ENCODE assay signal across 8 cellular contexts in the genomic region with DNA sequence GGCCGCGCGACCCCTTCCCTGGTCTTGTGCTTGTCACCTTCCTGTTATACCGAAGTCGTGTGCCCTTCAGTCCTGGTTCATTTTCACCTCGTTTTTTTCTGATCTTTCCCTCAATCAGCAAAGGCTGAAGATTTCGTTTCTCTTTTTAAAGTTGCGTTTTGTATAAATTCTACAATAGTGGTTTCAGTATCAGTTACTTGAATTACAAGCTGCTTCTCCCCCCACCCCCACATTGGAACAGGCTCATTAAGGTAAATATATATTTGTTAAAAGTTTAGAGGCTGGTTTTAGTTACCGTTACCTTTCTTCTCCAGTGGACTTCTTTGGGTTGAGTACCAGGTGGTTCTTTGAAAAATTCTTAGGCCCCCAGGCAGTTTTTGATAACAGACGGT. TPM values are rescaled to one million over a fixed set of nuclear protein-coding genes. Genes with fewer than 3 reads are reported as not detected.
A peak's percentile ranks its signal among the peaks of the same experiment; 100 is the strongest.
DNase-seq lines count a peak whose midpoint lies in the region; ATAC-seq, FAIRE-seq and TF ChIP-seq lines count a peak whose summit lies in the region.

No MANE protein-coding gene starts in this region.

- intact Hi-C loops in activated CD4-positive, alpha-beta T cell treated with anti-CD3 and anti-CD28 coated beads, Interleukin-2, amount 10 ng/mL, durations not matched to agents 24 days and 14 days (cut with micrococcal nuclease) = loop anchor here (1.0 to 10.0 kb wide), 4 partner anchors 44 to 1051 kb away; a partner anchor contains a TSS

- no peak for DNase-seq in activated CD4-positive, alpha-beta T cell treated with anti-CD3 and anti-CD28 coated beads, Interleukin-2, amount 10 ng/mL, durations not matched to agents 24 days and 14 days
- DNase-seq in activated CD4-positive, alpha-beta T cell treated with anti-CD3 and anti-CD28 coated beads for 48 hours = no peak
- DNase-seq in SJSA1 (ENCODE audit: low read depth in 1 of 2, low spot score in 2 of 2) = no peak
- no peak for DNase-seq in fibroblast of villous mesenchyme (ENCODE audit: low read depth)
- DNase-seq in small intestine = no peak
- no peak for DNase-seq in AG20443 (ENCODE audit: low spot score)
- DNase-seq in hypothalamus (lab: John Stamatoyannopoulos, UW) = no peak

- ATAC-seq in GM21360 (IDR thresholded peaks at IDR 0.05; ENCODE audit: unreplicated experiment) = no peak

- no peak for TF ChIP-seq CTCF in fibroblast of villous mesenchyme (IDR thresholded peaks at IDR 0.05; ENCODE audit: insufficient read depth, low read depth, low read length)

- peak overlapping the region; percentile 94 for H3K4me3 Mint-ChIP-seq in activated CD4-positive, alpha-beta T cell treated with anti-CD3 and anti-CD28 coated beads, Interleukin-2, amount 10 ng/mL, durations not matched to agents 24 days and 14 days

- H3K27me3 Mint-ChIP-seq in activated CD4-positive, alpha-beta T cell treated with anti-CD3 and anti-CD28 coated beads, Interleukin-2, amount 10 ng/mL, durations not matched to agents 24 days and 14 days = peaks cover 1% of the 10 kb centered on the region

- H3K36me3 ChIP-seq in SJSA1 (peaks cover 18% of the 10 kb centered on the region), small intestine (ENCODE audit: control insufficient read depth in 2 of 2, insufficient read depth in 2 of 2, low read length in 2 of 2) (peaks cover 0 to 5% of the 10 kb centered on the region in 2 donors)

- no peaks in the 10 kb centered on the region for H3K9me3 Mint-ChIP-seq in activated CD4-positive, alpha-beta T cell treated with anti-CD3 and anti-CD28 coated beads, Interleukin-2, amount 10 ng/mL, durations not matched to agents 24 days and 14 days

- H3K9me3 ChIP-seq in SJSA1 (replicated peaks) = no peaks in the 10 kb centered on the region
- no peaks in the 10 kb centered on the region for H3K9me3 ChIP-seq in small intestine (ENCODE audit: control insufficient read depth, low read depth)

- FAIRE-seq in small intestine (lab: Jason Lieb, UNC) = no peak

- H3K27ac ChIP-seq in SJSA1 (peak overlapping the region; percentile 96), small intestine (ENCODE audit: low read depth in 1 of 2, low read length in 1 of 2) (peak overlapping the region; percentile 99)

- 0 to 1% (median 1%) methylated on average over 10 of the region's 10 CpGs for WGBS in small intestine, 3 donors

- H3K27ac Mint-ChIP-seq in activated CD4-positive, alpha-beta T cell treated with anti-CD3 and anti-CD28 coated beads, Interleukin-2, amount 10 ng/mL, durations not matched to agents 24 days and 14 days = peak overlapping the region; percentile 99

- no peaks in the 10 kb centered on the region for H3K27me3 ChIP-seq in SJSA1 (replicated peaks)
- H3K27me3 ChIP-seq in small intestine (ENCODE audit: control insufficient read depth in 2 of 2, insufficient read depth in 2 of 2, low read length in 2 of 2) = no peaks in the 10 kb centered on the region

- peaks cover 33% of the 10 kb centered on the region for H3K36me3 Mint-ChIP-seq in activated CD4-positive, alpha-beta T cell treated with anti-CD3 and anti-CD28 coated beads, Interleukin-2, amount 10 ng/mL, durations not matched to agents 24 days and 14 days (ENCODE audit: low read depth)

- H3K4me1 ChIP-seq in SJSA1 (replicated peaks) (no peaks in the 10 kb centered on the region; the same call in 1 of the 2 replicates), small intestine (ENCODE audit: control insufficient read depth in 2 of 2, insufficient read depth in 1 of 2, low read depth in 1 of 2, low read length in 1 of 2) (peaks cover 0 to 4% of the 10 kb centered on the region in 2 donors)

- H3K4me3 ChIP-seq in SJSA1 = peak overlapping the region; percentile 76
- H3K4me3 ChIP-seq in fibroblast of villous mesenchyme (ENCODE audit: low read depth, low read length) = peak overlapping the region; percentile 96
- peak overlapping the region; percentile 99 for H3K4me3 ChIP-seq in small intestine (ENCODE audit: low read depth in 1 of 2, low read length in 2 of 2)

- H3K4me1 Mint-ChIP-seq in activated CD4-positive, alpha-beta T cell treated with anti-CD3 and anti-CD28 coated beads, Interleukin-2, amount 10 ng/mL, durations not matched to agents 24 days and 14 days = peaks cover 61% of the 10 kb centered on the region

RNA-seq across cellular contexts. Expression of a gene that starts 0.9 kb away (rescaled TPM):
- 403 and 404 TPM in 2 replicates for total RNA-seq in activated CD4-positive, alpha-beta T cell treated with anti-CD3 and anti-CD28 coated beads, Interleukin-2, amount 10 ng/mL, durations not matched to agents 24 days and 14 days
- 362 and 501 TPM in 2 replicates for total RNA-seq in SJSA1 (2014; rRNA removed; shearing (Covaris generic))
- total RNA-seq in fibroblast of villous mesenchyme = 105 and 142 TPM in 2 replicates
- polyA plus RNA-seq in small intestine = 100 to 1,000 TPM; 113 to 180 (median 169) TPM
